1 cellular context compared by ENCODE assay signal in the genomic region with DNA sequence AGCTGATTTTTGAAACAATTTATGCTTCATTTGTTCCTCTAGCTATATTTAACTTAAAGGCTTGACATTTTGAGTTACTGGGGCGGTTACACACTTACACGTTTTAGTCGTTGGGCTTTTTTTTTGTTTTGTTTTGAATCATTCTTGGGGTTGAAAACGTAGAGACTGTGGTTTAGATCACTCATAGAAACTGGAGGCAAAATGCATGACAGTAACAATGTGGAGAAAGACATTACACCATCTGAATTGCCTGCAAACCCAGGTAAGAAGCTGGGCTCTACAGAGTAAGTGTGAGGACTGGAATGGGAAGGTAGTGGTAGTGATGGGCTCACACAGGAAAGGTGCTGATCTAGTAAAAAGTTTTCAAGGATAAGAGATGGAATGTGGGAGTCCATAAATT.
TF ChIP-seq lines count a peak whose summit lies in the region.

A gene with protein sequence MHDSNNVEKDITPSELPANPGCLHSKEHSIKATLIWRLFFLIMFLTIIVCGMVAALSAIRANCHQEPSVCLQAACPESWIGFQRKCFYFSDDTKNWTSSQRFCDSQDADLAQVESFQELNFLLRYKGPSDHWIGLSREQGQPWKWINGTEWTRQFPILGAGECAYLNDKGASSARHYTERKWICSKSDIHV (plus strand): TSS at position 180 of the 400 bp plus-strand sequence. CDS start 22 bp downstream, at position 202.

TF ChIP-seq in GM12878, 131 proteins besides CTCF, POLR2A, EP300 and RAD21 (continued from another document):
- TF ChIP-seq, protein P1, sequence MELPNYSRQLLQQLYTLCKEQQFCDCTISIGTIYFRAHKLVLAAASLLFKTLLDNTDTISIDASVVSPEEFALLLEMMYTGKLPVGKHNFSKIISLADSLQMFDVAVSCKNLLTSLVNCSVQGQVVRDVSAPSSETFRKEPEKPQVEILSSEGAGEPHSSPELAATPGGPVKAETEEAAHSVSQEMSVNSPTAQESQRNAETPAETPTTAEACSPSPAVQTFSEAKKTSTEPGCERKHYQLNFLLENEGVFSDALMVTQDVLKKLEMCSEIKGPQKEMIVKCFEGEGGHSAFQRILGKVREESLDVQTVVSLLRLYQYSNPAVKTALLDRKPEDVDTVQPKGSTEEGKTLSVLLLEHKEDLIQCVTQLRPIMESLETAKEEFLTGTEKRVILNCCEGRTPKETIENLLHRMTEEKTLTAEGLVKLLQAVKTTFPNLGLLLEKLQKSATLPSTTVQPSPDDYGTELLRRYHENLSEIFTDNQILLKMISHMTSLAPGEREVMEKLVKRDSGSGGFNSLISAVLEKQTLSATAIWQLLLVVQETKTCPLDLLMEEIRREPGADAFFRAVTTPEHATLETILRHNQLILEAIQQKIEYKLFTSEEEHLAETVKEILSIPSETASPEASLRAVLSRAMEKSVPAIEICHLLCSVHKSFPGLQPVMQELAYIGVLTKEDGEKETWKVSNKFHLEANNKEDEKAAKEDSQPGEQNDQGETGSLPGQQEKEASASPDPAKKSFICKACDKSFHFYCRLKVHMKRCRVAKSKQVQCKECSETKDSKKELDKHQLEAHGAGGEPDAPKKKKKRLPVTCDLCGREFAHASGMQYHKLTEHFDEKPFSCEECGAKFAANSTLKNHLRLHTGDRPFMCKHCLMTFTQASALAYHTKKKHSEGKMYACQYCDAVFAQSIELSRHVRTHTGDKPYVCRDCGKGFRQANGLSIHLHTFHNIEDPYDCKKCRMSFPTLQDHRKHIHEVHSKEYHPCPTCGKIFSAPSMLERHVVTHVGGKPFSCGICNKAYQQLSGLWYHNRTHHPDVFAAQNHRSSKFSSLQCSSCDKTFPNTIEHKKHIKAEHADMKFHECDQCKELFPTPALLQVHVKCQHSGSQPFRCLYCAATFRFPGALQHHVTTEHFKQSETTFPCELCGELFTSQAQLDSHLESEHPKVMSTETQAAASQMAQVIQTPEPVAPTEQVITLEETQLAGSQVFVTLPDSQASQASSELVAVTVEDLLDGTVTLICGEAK (IDR thresholded peaks at IDR 0.05; ENCODE audit: borderline replicate concordance): no peak
- TF ChIP-seq, protein P2, sequence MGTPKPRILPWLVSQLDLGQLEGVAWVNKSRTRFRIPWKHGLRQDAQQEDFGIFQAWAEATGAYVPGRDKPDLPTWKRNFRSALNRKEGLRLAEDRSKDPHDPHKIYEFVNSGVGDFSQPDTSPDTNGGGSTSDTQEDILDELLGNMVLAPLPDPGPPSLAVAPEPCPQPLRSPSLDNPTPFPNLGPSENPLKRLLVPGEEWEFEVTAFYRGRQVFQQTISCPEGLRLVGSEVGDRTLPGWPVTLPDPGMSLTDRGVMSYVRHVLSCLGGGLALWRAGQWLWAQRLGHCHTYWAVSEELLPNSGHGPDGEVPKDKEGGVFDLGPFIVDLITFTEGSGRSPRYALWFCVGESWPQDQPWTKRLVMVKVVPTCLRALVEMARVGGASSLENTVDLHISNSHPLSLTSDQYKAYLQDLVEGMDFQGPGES (IDR thresholded peaks at IDR 0.05): no peak
- TF ChIP-seq SMAD5 (IDR thresholded peaks at IDR 0.05; ENCODE audit: low read depth): peak; percentile 41; the same call in 1 of the 2 replicates
- TF ChIP-seq TBL1XR1 (IDR thresholded peaks at IDR 0.05; ENCODE audit: low read depth, low read length): peak; percentile 99
- TF ChIP-seq ETV6 (conservative IDR thresholded peaks at IDR 0.05 in 1 of 2, IDR thresholded peaks at IDR 0.05 in 1 of 2; ENCODE audit: borderline replicate concordance in 1 of 2, low read depth in 1 of 2): peak in 1 of 2 experiments; percentile 78; a peak in 2 of 4 replicates
- peak; percentile 62 for TF ChIP-seq PBX3 (IDR thresholded peaks at IDR 0.05; ENCODE audit: insufficient replicate concordance, low read depth, low read length)
- TF ChIP-seq, protein P3, sequence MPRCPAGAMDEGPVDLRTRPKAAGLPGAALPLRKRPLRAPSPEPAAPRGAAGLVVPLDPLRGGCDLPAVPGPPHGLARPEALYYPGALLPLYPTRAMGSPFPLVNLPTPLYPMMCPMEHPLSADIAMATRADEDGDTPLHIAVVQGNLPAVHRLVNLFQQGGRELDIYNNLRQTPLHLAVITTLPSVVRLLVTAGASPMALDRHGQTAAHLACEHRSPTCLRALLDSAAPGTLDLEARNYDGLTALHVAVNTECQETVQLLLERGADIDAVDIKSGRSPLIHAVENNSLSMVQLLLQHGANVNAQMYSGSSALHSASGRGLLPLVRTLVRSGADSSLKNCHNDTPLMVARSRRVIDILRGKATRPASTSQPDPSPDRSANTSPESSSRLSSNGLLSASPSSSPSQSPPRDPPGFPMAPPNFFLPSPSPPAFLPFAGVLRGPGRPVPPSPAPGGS (IDR thresholded peaks at IDR 0.05; ENCODE audit: borderline replicate concordance, insufficient read depth, low read depth, low read length, poor library complexity, severe bottlenecking): peak; percentile 71
- TF ChIP-seq TAF1 (IDR thresholded peaks at IDR 0.05; ENCODE audit: borderline replicate concordance, low read depth, low read length): peak; percentile 85
- TF ChIP-seq PML (IDR thresholded peaks at IDR 0.05; ENCODE audit: low read length): peak; percentile 92
- peak; percentile 95 for TF ChIP-seq ATF7 (IDR thresholded peaks at IDR 0.05; ENCODE audit: low read depth)
- TF ChIP-seq BCL11A (IDR thresholded peaks at IDR 0.05; ENCODE audit: low read depth, low read length): peak; percentile 98
- peak; percentile 98 for TF ChIP-seq ZBED1 (IDR thresholded peaks at IDR 0.05; ENCODE audit: borderline replicate concordance)
- TF ChIP-seq RELA (IDR thresholded peaks at IDR 0.05; ENCODE audit: borderline replicate concordance, partially characterized antibody): peak; percentile 62
- TF ChIP-seq MEF2A (IDR thresholded peaks at IDR 0.05; ENCODE audit: insufficient read depth, low read depth, low read length): peak; percentile 98
- 0 out of 4 replicates have a peak, but pooled peaks of 1 of the 2 experiments have one; percentile 55 for TF ChIP-seq SRF (IDR thresholded peaks at IDR 0.05; ENCODE audit: low read depth in 2 of 2, low read length in 2 of 2)
- peak; percentile 74 for TF ChIP-seq GABPA (IDR thresholded peaks at IDR 0.05; ENCODE audit: low read depth)
- TF ChIP-seq, protein P4, sequence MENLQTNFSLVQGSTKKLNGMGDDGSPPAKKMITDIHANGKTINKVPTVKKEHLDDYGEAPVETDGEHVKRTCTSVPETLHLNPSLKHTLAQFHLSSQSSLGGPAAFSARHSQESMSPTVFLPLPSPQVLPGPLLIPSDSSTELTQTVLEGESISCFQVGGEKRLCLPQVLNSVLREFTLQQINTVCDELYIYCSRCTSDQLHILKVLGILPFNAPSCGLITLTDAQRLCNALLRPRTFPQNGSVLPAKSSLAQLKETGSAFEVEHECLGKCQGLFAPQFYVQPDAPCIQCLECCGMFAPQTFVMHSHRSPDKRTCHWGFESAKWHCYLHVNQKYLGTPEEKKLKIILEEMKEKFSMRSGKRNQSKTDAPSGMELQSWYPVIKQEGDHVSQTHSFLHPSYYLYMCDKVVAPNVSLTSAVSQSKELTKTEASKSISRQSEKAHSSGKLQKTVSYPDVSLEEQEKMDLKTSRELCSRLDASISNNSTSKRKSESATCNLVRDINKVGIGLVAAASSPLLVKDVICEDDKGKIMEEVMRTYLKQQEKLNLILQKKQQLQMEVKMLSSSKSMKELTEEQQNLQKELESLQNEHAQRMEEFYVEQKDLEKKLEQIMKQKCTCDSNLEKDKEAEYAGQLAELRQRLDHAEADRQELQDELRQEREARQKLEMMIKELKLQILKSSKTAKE (IDR thresholded peaks at IDR 0.05; ENCODE audit: low read depth, poor library complexity, severe bottlenecking): peak; percentile 93
- peak; percentile 91 for TF ChIP-seq NR2F1 (conservative IDR thresholded peaks at IDR 0.05)
- peak; percentile 100 for TF ChIP-seq RUNX3 (IDR thresholded peaks at IDR 0.05; ENCODE audit: low read length)
- peak; percentile 97 for TF ChIP-seq ZNF24 (IDR thresholded peaks at IDR 0.05)
- peak; percentile 99 for TF ChIP-seq JUNB (IDR thresholded peaks at IDR 0.05)
- TF ChIP-seq ZNF384 (IDR thresholded peaks at IDR 0.05; ENCODE audit: borderline replicate concordance, low read depth, low read length): peak; percentile 83
- TF ChIP-seq STAT3 (IDR thresholded peaks at IDR 0.05; ENCODE audit: low read depth, low read length): peak; percentile 89; the same call in 1 of the 2 replicates
- peak; percentile 69 for TF ChIP-seq SREBF1 (IDR thresholded peaks at IDR 0.05; ENCODE audit: low read length)
- TF ChIP-seq RAD51 (IDR thresholded peaks at IDR 0.05): no peak
- no peak for TF ChIP-seq SP1 (IDR thresholded peaks at IDR 0.05; ENCODE audit: low read depth, low read length)
- peak; percentile 95 for TF ChIP-seq POLR2AphosphoS5 (IDR thresholded peaks at IDR 0.05; ENCODE audit: low read length)
- no peak for TF ChIP-seq SUZ12 (IDR thresholded peaks at IDR 0.05; ENCODE audit: unreplicated experiment)
- peak; percentile 87 for TF ChIP-seq CREB1 (IDR thresholded peaks at IDR 0.05; ENCODE audit: low read depth)
- TF ChIP-seq CEBPB (IDR thresholded peaks at IDR 0.05; ENCODE audit: borderline replicate concordance in 1 of 2, low read depth in 2 of 2, low read length in 2 of 2): peak in 1 of 2 experiments; percentile 92; a peak in 1 of 4 replicates
- no peak for TF ChIP-seq NRF1 (conservative IDR thresholded peaks at IDR 0.05; ENCODE audit: low read depth, low read length)
- 0 out of 2 replicates have a peak, but pooled peaks have one; percentile 45 for TF ChIP-seq TCF12 (IDR thresholded peaks at IDR 0.05; ENCODE audit: low read depth, low read length)
- TF ChIP-seq NBN (IDR thresholded peaks at IDR 0.05): peak; percentile 97
- no peak for TF ChIP-seq PRDM15 (CRISPR knock-in tag; IDR thresholded peaks at IDR 0.05)
- no peak for TF ChIP-seq ZBTB11 (CRISPR knock-in tag; IDR thresholded peaks at IDR 0.05)
- TF ChIP-seq FOXK2 (IDR thresholded peaks at IDR 0.05): no peak
- TF ChIP-seq SMAD1 (IDR thresholded peaks at IDR 0.05; ENCODE audit: low read depth, partially characterized antibody): peak; percentile 62
- TF ChIP-seq POLR2AphosphoS2 (IDR thresholded peaks at IDR 0.05; ENCODE audit: low read depth, low read length): peak; percentile 76; the same call in 1 of the 2 replicates
- no peak for TF ChIP-seq RBBP5 (conservative IDR thresholded peaks at IDR 0.05)
- TF ChIP-seq, protein P5, sequence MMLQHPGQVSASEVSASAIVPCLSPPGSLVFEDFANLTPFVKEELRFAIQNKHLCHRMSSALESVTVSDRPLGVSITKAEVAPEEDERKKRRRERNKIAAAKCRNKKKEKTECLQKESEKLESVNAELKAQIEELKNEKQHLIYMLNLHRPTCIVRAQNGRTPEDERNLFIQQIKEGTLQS (IDR thresholded peaks at IDR 0.05; ENCODE audit: borderline replicate concordance, extremely low read depth, low read depth, low read length): no peak
- TF ChIP-seq HCFC1 (IDR thresholded peaks at IDR 0.05; ENCODE audit: low read length): no peak
